In genomic region chr13:97301382-97302095, GRCh38 we compare ENCODE assay signal across 26 cellular contexts.
DNase-seq lines count a peak whose midpoint lies in the region; ATAC-seq and TF ChIP-seq lines count a peak whose summit lies in the region.
"Had no signal": no experiment of that assay in that cellular context is flagged by ENCODE, and none has a peak within 500 bp of the region (broad histone marks: within the 10 kb centered on the region; RNA-seq: fewer than 3 reads in every experiment).

No MANE protein-coding gene starts in this region.

- H4K20me1 ChIP-seq in mammary epithelial cell (ENCODE audit: insufficient read depth, low read length) = no peaks in the 10 kb centered on the region

- no peak overlapping the region for H2BK5ac ChIP-seq in mesenchymal stem cell (ENCODE audit: low read depth, low read length, poor library complexity, severe bottlenecking)

- DNase-seq in breast epithelium (ENCODE audit: low spot score in 2 of 2) (no peak), mammary epithelial cell (no peak), foreskin keratinocyte (no peak), mesenchymal stem cell (no peak), vagina (ENCODE audit: extremely low spot score in 2 of 2) (no peak), NCI-H345 (lab: John Stamatoyannopoulos, UW) (no peak), NCI-H1105 (lab: John Stamatoyannopoulos, UW) (no peak), NCI-H1092 (lab: John Stamatoyannopoulos, UW) (no peak)
- DNase-seq: activated CD4-positive, alpha-beta T cell treated with anti-CD3 and anti-CD28 coated beads, Interleukin-2, amount 10 ng/mL, durations not matched to agents 7 days and 5 days; activated gamma-delta T cell; activated T-cell treated with anti-CD3 and anti-CD28 coated beads, Interleukin-2, amount 50 U/mL, for 24 hours; CD4-positive, alpha-beta T cell; effector CD4-positive, alpha-beta T cell; foreskin melanocyte; left ventricle myocardium superior; NCI-H187; NCI-H526 treated with DMSO at 0.1 percent for 48 hours; nephron progenitor cell; ovary; Peyer's patch; SHP77 treated with DMSO at 0.1 percent for 48 hours; spleen; uterus had no signal

- H3K4me2 ChIP-seq in mammary epithelial cell (ENCODE audit: insufficient read depth, low read depth, low read length) (no peak overlapping the region), mesenchymal stem cell (ENCODE audit: low read length, poor library complexity, severe bottlenecking) (no peak overlapping the region)

- no peak overlapping the region for H3K14ac ChIP-seq in mesenchymal stem cell (ENCODE audit: low read length in 2 of 2)

- no TSS peak for BruUV-seq in mammary epithelial cell (replicated peaks; lab: Mats Ljungman, UMichigan)

- no peak overlapping the region for H2BK120ac ChIP-seq in mesenchymal stem cell (ENCODE audit: low read depth, low read length)

- H3K36me3 ChIP-seq in breast epithelium = no peaks in the 10 kb centered on the region
- H3K36me3 ChIP-seq in mammary epithelial cell (ENCODE audit: insufficient read depth, low read length) = no peaks in the 10 kb centered on the region
- H3K36me3 ChIP-seq in mesenchymal stem cell (ENCODE audit: control insufficient read depth in 1 of 2, insufficient read depth in 2 of 2, low read depth in 1 of 2, low read length in 2 of 2) = peaks cover 0 to 4% of the 10 kb centered on the region in 2 experiments
- no peaks in the 10 kb centered on the region for H3K36me3 ChIP-seq in vagina
- H3K36me3 ChIP-seq: ovary, Peyer's patch, uterus had no signal

- CTCF ChIA-PET in mammary epithelial cell (lab: Charles Lee; ENCODE audit: low non-redundant PET) = no interaction called here

- H3K4me1 ChIP-seq in breast epithelium = peaks cover 0 to 11% of the 10 kb centered on the region in 2 donors
- peaks cover 39% of the 10 kb centered on the region for H3K4me1 ChIP-seq in mammary epithelial cell (ENCODE audit: insufficient read depth, low read length)
- peaks cover 26% of the 10 kb centered on the region for H3K4me1 ChIP-seq in foreskin keratinocyte
- peaks cover 12% of the 10 kb centered on the region for H3K4me1 ChIP-seq in mesenchymal stem cell (ENCODE audit: control insufficient read depth, insufficient read depth, low read depth, low read length)
- peaks cover 77% of the 10 kb centered on the region for H3K4me1 ChIP-seq in vagina

- peak overlapping the region; percentile 22 for H4K8ac ChIP-seq in mesenchymal stem cell (ENCODE audit: low read length)

- no peak for TF ChIP-seq POLR2A in breast epithelium (IDR thresholded peaks at IDR 0.05)
- no peak for TF ChIP-seq POLR2A in vagina (IDR thresholded peaks at IDR 0.05)

- no peak overlapping the region for H3K4me3 ChIP-seq in breast epithelium
- no peak overlapping the region for H3K4me3 ChIP-seq in mammary epithelial cell (replicated peaks in 1 of 3; ENCODE audit: insufficient read depth in 1 of 3, low read depth in 2 of 3, low read length in 3 of 3)
- no peak overlapping the region for H3K4me3 ChIP-seq in mesenchymal stem cell (ENCODE audit: insufficient read depth in 1 of 2, low read depth in 1 of 2, low read length in 2 of 2)
- H3K4me3 ChIP-seq in vagina = no peak overlapping the region
- H3K4me3 ChIP-seq: ovary, Peyer's patch, spleen, uterus had no signal

- H3K9me3 ChIP-seq in breast epithelium = no peaks in the 10 kb centered on the region
- H3K9me3 ChIP-seq in mammary epithelial cell (replicated peaks; ENCODE audit: insufficient read depth, low read length) = no peaks in the 10 kb centered on the region
- H3K9me3 ChIP-seq in mesenchymal stem cell (ENCODE audit: control insufficient read depth, low read length) = no peaks in the 10 kb centered on the region
- H3K9me3 ChIP-seq in vagina = no peaks in the 10 kb centered on the region
- H3K9me3 ChIP-seq: ovary, Peyer's patch, spleen, uterus had no signal

- peak overlapping the region in 1 of 2 experiments; percentile 20 for H3K23ac ChIP-seq in mesenchymal stem cell (ENCODE audit: low read length in 2 of 2)

- ATAC-seq in foreskin keratinocyte = no peak
- ATAC-seq: HCT116, left ventricle myocardium superior, WTC11 had no signal

- dilution Hi-C loops in mammary epithelial cell (cut with HindIII; ENCODE audit: low sequenced_read_pairs) = no loop called here

- no peak overlapping the region for H4K91ac ChIP-seq in mesenchymal stem cell (ENCODE audit: low read length)

- WGBS in mammary epithelial cell (ENCODE audit: low coverage, missing lambda C conversion rate) = 79% methylated on average over 7 of the region's 8 CpGs
- WGBS in mesenchymal stem cell = 97% methylated on average over 8 of the region's 8 CpGs

- H3K18ac ChIP-seq in mesenchymal stem cell (ENCODE audit: low read depth in 1 of 2, low read length in 2 of 2) = no peak overlapping the region

- H3K27me3 ChIP-seq in breast epithelium (no peaks in the 10 kb centered on the region), mammary epithelial cell (ENCODE audit: insufficient read depth, low read length) (no peaks in the 10 kb centered on the region), foreskin keratinocyte (no peaks in the 10 kb centered on the region), mesenchymal stem cell (ENCODE audit: control insufficient read depth in 1 of 2, insufficient read depth in 1 of 2, low read length in 2 of 2) (no peaks in the 10 kb centered on the region), vagina (no peaks in the 10 kb centered on the region)
- H3K27me3 ChIP-seq: ovary, Peyer's patch, spleen, uterus had no signal

- TF ChIP-seq CTCF in breast epithelium (IDR thresholded peaks at IDR 0.05) (no peak), mammary epithelial cell (conservative IDR thresholded peaks at IDR 0.05 in 1 of 2, IDR thresholded peaks at IDR 0.05 in 1 of 2; ENCODE audit: extremely low read depth in 1 of 2, insufficient read depth in 1 of 2, low read depth in 1 of 2, low read length in 2 of 2) (no peak), foreskin keratinocyte (conservative IDR thresholded peaks at IDR 0.05) (no peak), vagina (IDR thresholded peaks at IDR 0.05) (no peak)

- no peak overlapping the region for H2AK5ac ChIP-seq in mesenchymal stem cell (ENCODE audit: low read length, severe bottlenecking)

- H3K9ac ChIP-seq in mammary epithelial cell (ENCODE audit: insufficient read depth, low read length) (no peak overlapping the region), mesenchymal stem cell (ENCODE audit: low read length) (no peak overlapping the region)

- in situ Hi-C loops in mammary epithelial cell (cut with MboI; ENCODE audit: low sequenced_read_pairs in 2 of 2) = no loop called here

- H2BK12ac ChIP-seq in mesenchymal stem cell (ENCODE audit: low read length in 2 of 2) = no peak overlapping the region

- H2BK15ac ChIP-seq in mesenchymal stem cell (ENCODE audit: low read depth, poor library complexity, severe bottlenecking) = no peak overlapping the region

- peaks cover 68% of the 10 kb centered on the region for H3K79me2 ChIP-seq in mammary epithelial cell (ENCODE audit: insufficient read depth, low read length)

- no peak overlapping the region for H3K4ac ChIP-seq in mesenchymal stem cell (ENCODE audit: low read depth in 1 of 2, low read length in 2 of 2)

- intact Hi-C loops in breast epithelium (cut with DNase I; ENCODE audit: low total_unique reads) = no loop called here
- intact Hi-C loops in mammary epithelial cell (cut with micrococcal nuclease) = no loop called here
- intact Hi-C loops in vagina (cut with DNase I) = no loop called here

- H3K79me1 ChIP-seq in mesenchymal stem cell (replicated peaks; ENCODE audit: low read length, poor library complexity, severe bottlenecking) = peaks cover 30% of the 10 kb centered on the region

- H3K27ac ChIP-seq in breast epithelium = peak overlapping the region; percentile 55 to 70
- no peak overlapping the region for H3K27ac ChIP-seq in mammary epithelial cell (ENCODE audit: insufficient read depth, low read depth, low read length)
- peak overlapping the region; percentile 46 for H3K27ac ChIP-seq in foreskin keratinocyte
- no peak overlapping the region for H3K27ac ChIP-seq in mesenchymal stem cell (ENCODE audit: low read length, poor library complexity, severe bottlenecking)
- peak overlapping the region; percentile 31 for H3K27ac ChIP-seq in vagina
- H3K27ac ChIP-seq: 22Rv1, ovary, uterus had no signal

- H2AFZ ChIP-seq in mammary epithelial cell (ENCODE audit: low read depth, low read length) = no peak overlapping the region
- no peak overlapping the region for H2AFZ ChIP-seq in mesenchymal stem cell (ENCODE audit: low read depth, low read length)

Comparison
In these comparisons a context has a peak if more than half of its experiments do, and no peak if none do; other contexts are left out.
1. H3K27ac ChIP-seq: peak in breast epithelium (2 of 2), foreskin keratinocyte (single experiment) and vagina (single experiment); none in mammary epithelial cell (single experiment) and mesenchymal stem cell (single experiment).